23 cellular contexts compared by ENCODE assay signal in genomic region chr7:156334636-156335035, GRCh38.
DNase-seq lines count a peak whose midpoint lies in the region; TF ChIP-seq lines count a peak whose summit lies in the region.
"Had no signal": no experiment of that assay in that cellular context is flagged by ENCODE, and none has a peak within 500 bp of the region (broad histone marks: within the 10 kb centered on the region; RNA-seq: fewer than 3 reads in every experiment).

No MANE protein-coding gene starts in this region.

- no peak overlapping the region for H3K27ac Mint-ChIP-seq in immature natural killer cell
- H3K27ac Mint-ChIP-seq: activated naive CD4-positive, alpha-beta T cell treated with anti-CD3 and anti-CD28 coated beads, Interleukin-2, amount 50 U/mL, for 24 hours; dendritic cell treated with granulocyte-macrophage colony-stimulating factor and Interleukin-4, amounts not matched to agents 40 ng/mL and 50 ng/mL, for 4 days had no signal

- H3K4me3 ChIP-seq in esophagus muscularis mucosa (no peak overlapping the region), Karpas-422 (ENCODE audit: low read length) (no peak overlapping the region)
- H3K4me3 ChIP-seq: GM12878, uterus had no signal

- H3K27ac ChIP-seq in esophagus muscularis mucosa (replicated peaks in 1 of 4) (no peak overlapping the region), Karpas-422 (ENCODE audit: low read length) (no peak overlapping the region)
- H3K27ac ChIP-seq: HL-60, uterus had no signal

- no peak overlapping the region for H3K4me2 ChIP-seq in Karpas-422 (ENCODE audit: low read depth, low read length, poor library complexity, severe bottlenecking)

- H3K4me1 Mint-ChIP-seq in immature natural killer cell, result no peaks in the 10 kb centered on the region
- H3K4me1 Mint-ChIP-seq: activated naive CD4-positive, alpha-beta T cell treated with anti-CD3 and anti-CD28 coated beads, Interleukin-2, amount 50 U/mL, for 24 hours had no signal

- H3K4me1 ChIP-seq in esophagus muscularis mucosa (no peaks in the 10 kb centered on the region), Karpas-422 (ENCODE audit: low read length) (no peaks in the 10 kb centered on the region)
- H3K4me1 ChIP-seq: Caco-2, uterus had no signal

- TF ChIP-seq EP300 in esophagus muscularis mucosa (IDR thresholded peaks at IDR 0.05), result no peak

- no peaks in the 10 kb centered on the region for H3K36me3 Mint-ChIP-seq in immature natural killer cell
- H3K36me3 Mint-ChIP-seq: activated naive CD4-positive, alpha-beta T cell treated with anti-CD3 and anti-CD28 coated beads, Interleukin-2, amount 50 U/mL, for 24 hours had no signal

- H3K4me3 Mint-ChIP-seq in immature natural killer cell, result no peak overlapping the region
- H3K4me3 Mint-ChIP-seq: activated naive CD4-positive, alpha-beta T cell treated with anti-CD3 and anti-CD28 coated beads, Interleukin-2, amount 50 U/mL, for 24 hours; dendritic cell treated with granulocyte-macrophage colony-stimulating factor and Interleukin-4, amounts not matched to agents 40 ng/mL and 50 ng/mL, for 4 days had no signal

- peaks cover 0 to 6% (median 0%) of the 10 kb centered on the region in 3 donors for H3K27me3 Mint-ChIP-seq in immature natural killer cell (ENCODE audit: low read depth in 3 of 3)
- H3K27me3 Mint-ChIP-seq: dendritic cell treated with granulocyte-macrophage colony-stimulating factor and Interleukin-4, amounts not matched to agents 40 ng/mL and 50 ng/mL, for 4 days had no signal

- H2AFZ ChIP-seq in Karpas-422 (ENCODE audit: low read length), result no peak overlapping the region

- H3K9me2 ChIP-seq in Karpas-422 (replicated peaks; ENCODE audit: insufficient read depth, low read length), result no peaks in the 10 kb centered on the region

- intact Hi-C loops in esophagus muscularis mucosa (cut with DNase I), result no loop called here

- H3K9me3 Mint-ChIP-seq in immature natural killer cell, result peaks cover 0 to 5% (median 0%) of the 10 kb centered on the region in 6 donors

- H4K20me1 ChIP-seq in Karpas-422 (ENCODE audit: insufficient read depth, low read depth, low read length), result no peaks in the 10 kb centered on the region

- H3K36me3 ChIP-seq in esophagus muscularis mucosa (no peaks in the 10 kb centered on the region), Karpas-422 (ENCODE audit: insufficient read depth, low read length) (no peaks in the 10 kb centered on the region)
- H3K36me3 ChIP-seq: uterus had no signal

- 88% methylated on average over 3 of the region's 5 CpGs for WGBS in esophagus muscularis mucosa

- H3K9me3 ChIP-seq in esophagus muscularis mucosa, result no peaks in the 10 kb centered on the region
- no peaks in the 10 kb centered on the region for H3K9me3 ChIP-seq in Karpas-422 (ENCODE audit: low read length)
- H3K9me3 ChIP-seq: Caco-2, uterus had no signal

- TF ChIP-seq POLR2A in esophagus muscularis mucosa (IDR thresholded peaks at IDR 0.05; ENCODE audit: low read depth), result no peak

- H3K9ac ChIP-seq in Karpas-422 (ENCODE audit: low read length), result no peak overlapping the region

- H3K27me3 ChIP-seq in esophagus muscularis mucosa (no peaks in the 10 kb centered on the region), Karpas-422 (ENCODE audit: low read length) (no peaks in the 10 kb centered on the region; the same call in 1 of the 2 replicates)
- H3K27me3 ChIP-seq: uterus had no signal

- DNase-seq in stimulated activated CD4-positive, alpha-beta T cell treated with anti-CD3 and anti-CD28 coated beads, Interleukin-15, amount 100 ng/mL, for 24 hours, result peak; percentile 5
- DNase-seq in stimulated activated CD4-positive, alpha-beta T cell treated with anti-CD3 and anti-CD28 coated beads, Interleukin-4, amount 100 ng/mL, for 4 hours, result no peak
- DNase-seq in RPMI7951 (ENCODE audit: low read depth) (peak; percentile 1), esophagus muscularis mucosa (ENCODE audit: extremely low spot score) (peak; percentile 78), NCI-H748 (lab: John Stamatoyannopoulos, UW; ENCODE audit: unreplicated experiment) (no peak), Karpas-422 (no peak), immature natural killer cell (no peak)
- DNase-seq: activated CD4-positive, CD25-positive, alpha-beta regulatory T cell; anterior cingulate cortex; C1 segment of cervical spinal cord; Caco-2; DMS79 treated with DMSO at 0.1 percent for 48 hours; left cardiac atrium; mesendoderm; NCI-H1105 treated with DMSO at 0.1 percent for 48 hours; NCI-H2029; SHP77; T-helper 9 cell; uterus had no signal

- TF ChIP-seq CTCF in esophagus muscularis mucosa (IDR thresholded peaks at IDR 0.05), result no peak

- H3K79me2 ChIP-seq in Karpas-422 (ENCODE audit: low read length), result no peaks in the 10 kb centered on the region

Comparison
In these comparisons a context has a peak if more than half of its experiments do, and no peak if none do; other contexts are left out.
1. DNase-seq: peak in stimulated activated CD4-positive, alpha-beta T cell treated with anti-CD3 and anti-CD28 coated beads, Interleukin-15, amount 100 ng/mL, for 24 hours (single experiment), RPMI7951 (single experiment) and esophagus muscularis mucosa (single experiment); none in stimulated activated CD4-positive, alpha-beta T cell treated with anti-CD3 and anti-CD28 coated beads, Interleukin-4, amount 100 ng/mL, for 4 hours (0 of 2), NCI-H748 (single experiment), Karpas-422 (single experiment) and immature natural killer cell (0 of 3).